ENCODE assay signal across 1 cellular context in genomic region chr11:113314065-113314388, GRCh38.
TF ChIP-seq lines count a peak whose summit lies in the region.

No MANE protein-coding gene starts in this region.

TF ChIP-seq in IMR-90, 13 proteins besides CTCF, POLR2A, EP300 and RAD21 (continued from another document):
- no peak for TF ChIP-seq RCOR1 (IDR thresholded peaks at IDR 0.05; ENCODE audit: insufficient replicate concordance, low read length)
- no peak for TF ChIP-seq MAFK (IDR thresholded peaks at IDR 0.05; ENCODE audit: low read depth, low read length)
- no peak for TF ChIP-seq USF2 (IDR thresholded peaks at IDR 0.05; ENCODE audit: low read depth, low read length)
